ENCODE assay signal across 8 cellular contexts in genomic region chr12:65825573-65826512, GRCh38. TPM values are rescaled to one million over a fixed set of nuclear protein-coding genes. Genes with fewer than 3 reads are reported as not detected.
DNase-seq lines count a peak whose midpoint lies in the region; ATAC-seq, FAIRE-seq and TF ChIP-seq lines count a peak whose summit lies in the region.

No MANE protein-coding gene starts in this region.

- TF ChIP-seq POLR2A in suprapubic skin (IDR thresholded peaks at IDR 0.05): no peak

- in situ Hi-C loops in KBM-7 (cut with MboI; ENCODE audit: low pct_unique_long_range_greater_than_20kb, low sequenced_read_pairs): no loop called here

- WGBS in suprapubic skin: 4% methylated on average over 33 of the region's 85 CpGs

- TF ChIP-seq EP300 in suprapubic skin (IDR thresholded peaks at IDR 0.05): no peak

- no peaks in the 10 kb centered on the region for H3K27me3 ChIP-seq in bronchial epithelial cell (ENCODE audit: control insufficient read depth, insufficient read depth, low read length)
- peaks cover 86% of the 10 kb centered on the region for H3K27me3 ChIP-seq in suprapubic skin

- H3K4me1 ChIP-seq in suprapubic skin: peaks cover 39% of the 10 kb centered on the region

- H3K4me3 ChIP-seq in bronchial epithelial cell (ENCODE audit: low read depth, low read length) (peak overlapping the region; percentile 84), suprapubic skin (peak overlapping the region; percentile 67)

- FAIRE-seq in bronchial epithelial cell (lab: Jason Lieb, UNC): no peak

- H3K27ac ChIP-seq in suprapubic skin: no peak overlapping the region

- TF ChIP-seq CTCF in bronchial epithelial cell (IDR thresholded peaks at IDR 0.05; ENCODE audit: insufficient read depth, low read length, severe bottlenecking) (no peak), suprapubic skin (IDR thresholded peaks at IDR 0.05) (no peak)

- H3K36me3 ChIP-seq in bronchial epithelial cell (ENCODE audit: control insufficient read depth, insufficient read depth, low read length) (no peaks in the 10 kb centered on the region), suprapubic skin (no peaks in the 10 kb centered on the region)

- no peaks in the 10 kb centered on the region for H3K9me3 ChIP-seq in suprapubic skin

- DNase-seq in ELF-1 (ENCODE audit: low read depth, low spot score) (peak; percentile 64), KBM-7 (peak; percentile 60), bronchial epithelial cell (ENCODE audit: low read depth) (no peak), left lobe of liver (ENCODE audit: low spot score) (peak; percentile 46), suprapubic skin (ENCODE audit: low spot score in 2 of 2) (peak in 1 of 2 donors; percentile 80), MV-4-11 (lab: John Stamatoyannopoulos, UW) (no peak)
- DNase-seq in central memory CD4-positive, alpha-beta T cell: no peak

- ATAC-seq in left lobe of liver: peak; percentile 28
- ATAC-seq in GM21619 (IDR thresholded peaks at IDR 0.05; ENCODE audit: unreplicated experiment): no peak

RNA-seq across cellular contexts. Expression of gene HMGA2, which starts 1.6 kb away (rescaled TPM):
- total RNA-seq in bronchial epithelial cell (8.3 and 21.1 TPM in 2 replicates), left lobe of liver (0.25 TPM), suprapubic skin (under 1 TPM in 1 of 4 donors, not detected in 3; 0.24 TPM)

Comparison
In these comparisons a context has a peak if more than half of its experiments do, and no peak if none do; other contexts are left out.
1. DNase-seq: peak in ELF-1 (single experiment), KBM-7 (single experiment) and left lobe of liver (single experiment); none in bronchial epithelial cell (single experiment), central memory CD4-positive, alpha-beta T cell (single experiment) and MV-4-11 (single experiment).